Comparison of ENCODE assay signal across 1 cellular context in genomic region chr7:129041142-129041928, GRCh38.
TF ChIP-seq lines count a peak whose summit lies in the region.

No MANE protein-coding gene starts in this region.

TF ChIP-seq in HepG2, 621 proteins besides CTCF, POLR2A, EP300 and RAD21 (continued from another document):
- no peak for TF ChIP-seq RBM22 (optimal IDR thresholded peaks at IDR 0.05; ENCODE audit: low read length)
- TF ChIP-seq, protein P1, sequence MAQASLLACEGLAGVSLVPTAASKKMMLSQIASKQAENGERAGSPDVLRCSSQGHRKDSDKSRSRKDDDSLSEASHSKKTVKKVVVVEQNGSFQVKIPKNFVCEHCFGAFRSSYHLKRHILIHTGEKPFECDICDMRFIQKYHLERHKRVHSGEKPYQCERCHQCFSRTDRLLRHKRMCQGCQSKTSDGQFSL (CRISPR knock-in tag; IDR thresholded peaks at IDR 0.05), result no peak
- TF ChIP-seq ZNF687 (CRISPR knock-in tag; IDR thresholded peaks at IDR 0.05), result no peak
- no peak for TF ChIP-seq NR2F2 (IDR thresholded peaks at IDR 0.05; ENCODE audit: borderline replicate concordance, low read depth)
- TF ChIP-seq DPF2 (CRISPR knock-in tag; IDR thresholded peaks at IDR 0.05; ENCODE audit: borderline replicate concordance, low read depth), result no peak
- no peak for TF ChIP-seq RXRA (CRISPR knock-in tag; IDR thresholded peaks at IDR 0.05)
- no peak for TF ChIP-seq ZSCAN9 (CRISPR knock-in tag; IDR thresholded peaks at IDR 0.05; ENCODE audit: borderline replicate concordance)
- no peak for TF ChIP-seq TERF1 (CRISPR knock-in tag; IDR thresholded peaks at IDR 0.05)
- TF ChIP-seq RCOR2 (CRISPR knock-in tag; IDR thresholded peaks at IDR 0.05), result no peak
